16 cellular contexts compared by ENCODE assay signal in the genomic region with DNA sequence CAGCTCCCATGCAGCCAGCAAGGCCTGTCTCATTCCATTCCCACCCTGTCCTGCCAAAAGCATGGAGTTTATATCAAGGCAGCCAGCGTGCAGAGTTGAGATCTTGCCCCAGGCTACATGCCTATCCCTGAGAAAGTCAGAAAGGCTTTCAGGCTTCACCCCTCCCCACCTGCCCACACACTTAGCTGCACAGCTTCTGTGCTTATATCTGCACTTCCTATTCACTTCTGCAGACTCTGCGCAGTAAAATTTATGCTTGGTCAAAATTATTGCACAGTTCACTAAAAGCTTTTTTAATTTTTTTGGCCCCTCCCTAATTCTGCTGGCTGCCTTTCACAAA. TPM values are rescaled to one million over a fixed set of nuclear protein-coding genes. Genes with fewer than 3 reads are reported as not detected.
DNase-seq lines count a peak whose midpoint lies in the region; ATAC-seq and TF ChIP-seq lines count a peak whose summit lies in the region.
"Had no signal": no experiment of that assay in that cellular context is flagged by ENCODE, and none has a peak within 500 bp of the region (broad histone marks: within the 10 kb centered on the region; RNA-seq: fewer than 3 reads in every experiment).

No MANE protein-coding gene starts in this region.

- H3K4me3 ChIP-seq in MM.1S (ENCODE audit: low read length) (peak overlapping the region; percentile 1; the same call in 1 of the 2 replicates), ovary (no peak overlapping the region)
- H3K4me3 ChIP-seq: left ventricle myocardium inferior had no signal

- no peaks in the 10 kb centered on the region for H3K79me2 ChIP-seq in MM.1S (ENCODE audit: low read length)

- H3K9me3 Mint-ChIP-seq in nephron = peaks cover 51% of the 10 kb centered on the region

- H3K4me1 ChIP-seq in MM.1S (ENCODE audit: low read length) = no peaks in the 10 kb centered on the region
- no peaks in the 10 kb centered on the region for H3K4me1 ChIP-seq in ovary (ENCODE audit: insufficient read depth)
- H3K4me1 ChIP-seq: left ventricle myocardium inferior had no signal

- H3K27ac ChIP-seq in MM.1S (ENCODE audit: low read length) (peak overlapping the region; percentile 54; the same call in 1 of the 2 replicates), ovary (no peak overlapping the region)
- H3K27ac ChIP-seq: brain microvascular endothelial cell, left ventricle myocardium inferior had no signal

- H3K4me3 Mint-ChIP-seq in nephron = no peak overlapping the region
- H3K4me3 Mint-ChIP-seq: activated CD4-positive, alpha-beta T cell treated with anti-CD3 and anti-CD28 coated beads for 36 hours; B cell; naive B cell had no signal

- no peaks in the 10 kb centered on the region for H3K9me2 ChIP-seq in MM.1S (replicated peaks; ENCODE audit: insufficient read depth, low read length)

- TF ChIP-seq POLR2A in ovary (IDR thresholded peaks at IDR 0.05) = no peak

- intact Hi-C loops in ovary (cut with DNase I) = no loop called here

- H2AFZ ChIP-seq in MM.1S (ENCODE audit: low read length) = 0 out of 2 replicates have a peak overlapping the region, but pooled peaks have one; percentile 14

- no peak for TF ChIP-seq EP300 in ovary (IDR thresholded peaks at IDR 0.05)

- H3K36me3 ChIP-seq in MM.1S (replicated peaks; ENCODE audit: insufficient read depth, low read length) = no peaks in the 10 kb centered on the region
- H3K36me3 ChIP-seq in ovary = no peaks in the 10 kb centered on the region
- H3K36me3 ChIP-seq: brain microvascular endothelial cell, left ventricle myocardium inferior had no signal

- H3K9ac ChIP-seq in MM.1S (ENCODE audit: low read length) = peak overlapping the region; percentile 15; the same call in 1 of the 2 replicates

- H3F3A ChIP-seq in MM.1S (ENCODE audit: insufficient read depth, low read length) = peaks cover 5% of the 10 kb centered on the region; the same call in 1 of the 2 replicates

- no peaks in the 10 kb centered on the region for H4K20me1 ChIP-seq in MM.1S (ENCODE audit: insufficient read depth, low read length)

- H3K27me3 Mint-ChIP-seq in nephron (ENCODE audit: low read depth) = no peaks in the 10 kb centered on the region
- H3K27me3 Mint-ChIP-seq: activated CD4-positive, alpha-beta T cell treated with anti-CD3 and anti-CD28 coated beads for 36 hours; B cell had no signal

- peak overlapping the region; percentile 38; the same call in 1 of the 2 replicates for H3K4me2 ChIP-seq in MM.1S (ENCODE audit: low read depth, low read length)

- H3K4me1 Mint-ChIP-seq in nephron = no peaks in the 10 kb centered on the region
- H3K4me1 Mint-ChIP-seq: activated CD4-positive, alpha-beta T cell treated with anti-CD3 and anti-CD28 coated beads for 36 hours; B cell had no signal

- TF ChIP-seq CTCF in MM.1S (IDR thresholded peaks at IDR 0.05; ENCODE audit: low read length) (no peak), nephron (IDR thresholded peaks at IDR 0.05; ENCODE audit: unreplicated experiment in 3 of 3) (no peak), ovary (IDR thresholded peaks at IDR 0.05) (no peak)

- ATAC-seq in HG03039 (IDR thresholded peaks at IDR 0.05; ENCODE audit: unreplicated experiment) = no peak
- no peak for ATAC-seq in GM19397 (IDR thresholded peaks at IDR 0.05; ENCODE audit: unreplicated experiment)

- H3K36me3 Mint-ChIP-seq in nephron (ENCODE audit: low read depth) = no peaks in the 10 kb centered on the region
- H3K36me3 Mint-ChIP-seq: naive B cell had no signal

- H3K27ac Mint-ChIP-seq in nephron = peak overlapping the region in 2 of 3 experiments; percentile 55 to 59
- H3K27ac Mint-ChIP-seq: activated CD4-positive, alpha-beta T cell treated with anti-CD3 and anti-CD28 coated beads for 36 hours; activated naive CD4-positive, alpha-beta T cell treated with anti-CD3 and anti-CD28 coated beads for 36 hours; B cell; naive B cell had no signal

- no peaks in the 10 kb centered on the region for H3K9me3 ChIP-seq in MM.1S (replicated peaks; ENCODE audit: insufficient read depth, low read length)
- no peaks in the 10 kb centered on the region for H3K9me3 ChIP-seq in ovary

- H3K27me3 ChIP-seq in MM.1S (replicated peaks; ENCODE audit: insufficient read depth, low read length) (no peaks in the 10 kb centered on the region), ovary (no peaks in the 10 kb centered on the region)
- H3K27me3 ChIP-seq: brain microvascular endothelial cell had no signal

- 72 to 74% (median 74%) methylated on average over 2 of the region's 2 CpGs for WGBS in ovary, 3 donors

- peak; percentile 36 for DNase-seq in ELR (ENCODE audit: low read depth)
- peak; percentile 44 for DNase-seq in MM.1S
- DNase-seq in ecto neural progenitor cell (ENCODE audit: low spot score) = peak; percentile 52
- DNase-seq in ovary = no peak
- DNase-seq: activated CD4-positive, alpha-beta T cell treated with anti-CD3 and anti-CD28 coated beads for 36 hours; activated CD8-positive, alpha-beta memory T cell treated with anti-CD3 and anti-CD28 coated beads, Interleukin-2, amount 50 U/mL, for 4 hours; activated naive CD4-positive, alpha-beta T cell treated with anti-CD3 and anti-CD28 coated beads for 36 hours; brain microvascular endothelial cell; left ventricle myocardium inferior; naive B cell; NCI-H2081 treated with DMSO at 0.1 percent for 48 hours; substantia nigra had no signal

RNA-seq across cellular contexts. Expression of gene ZNF675, which starts 12.5 kb away (rescaled TPM):
- total RNA-seq in ovary = 1 to 10 TPM; 4.3 to 9.6 (median 6.4) TPM
- 1 to 10 TPM; 3.9 to 6.1 TPM for polyA plus RNA-seq in ovary

RNA-seq across cellular contexts. Expression of gene ZNF681, which starts 59.2 kb away (rescaled TPM):
- 1 to 10 TPM; 1.5 to 4.0 (median 3.3) TPM for total RNA-seq in ovary
- polyA plus RNA-seq in ovary = 1 to 10 TPM; 1.5 to 1.6 TPM

Comparison
In these comparisons a context has a peak if more than half of its experiments do, and no peak if none do; other contexts are left out.
1. DNase-seq: peak in ELR (single experiment), MM.1S (single experiment) and ecto neural progenitor cell (single experiment); none in ovary (0 of 5).